In genomic region chr13:44309771-44310767, GRCh38 we compare ENCODE assay signal across 10 cellular contexts.
DNase-seq lines count a peak whose midpoint lies in the region; ATAC-seq, FAIRE-seq and TF ChIP-seq lines count a peak whose summit lies in the region.
"Had no signal": no experiment of that assay in that cellular context is flagged by ENCODE, and none has a peak within 500 bp of the region (broad histone marks: within the 10 kb centered on the region; RNA-seq: fewer than 3 reads in every experiment).

No MANE protein-coding gene starts in this region.

- no peaks in the 10 kb centered on the region for H3K9me3 ChIP-seq in breast epithelium
- no peaks in the 10 kb centered on the region for H3K9me3 ChIP-seq in left ventricle myocardium inferior (replicated peaks)
- no peaks in the 10 kb centered on the region for H3K9me3 ChIP-seq in small intestine (ENCODE audit: control insufficient read depth, low read depth)

- intact Hi-C loops in breast epithelium (cut with DNase I; ENCODE audit: low total_unique reads), result no loop called here
- intact Hi-C loops in left ventricle myocardium inferior (cut with micrococcal nuclease), result no loop called here

- no peak for TF ChIP-seq CTCF in breast epithelium (IDR thresholded peaks at IDR 0.05)
- TF ChIP-seq CTCF in left ventricle myocardium inferior (IDR thresholded peaks at IDR 0.05; ENCODE audit: borderline replicate concordance), result no peak

- H3K27ac ChIP-seq in breast epithelium (peak overlapping the region; percentile 54 to 63), left ventricle myocardium inferior (replicated peaks) (peak overlapping the region; percentile 66), small intestine (ENCODE audit: low read depth in 1 of 2, low read length in 1 of 2) (no peak overlapping the region)
- H3K27ac ChIP-seq: HL-60 had no signal

- no peak for ATAC-seq in HG03378 (IDR thresholded peaks at IDR 0.05; ENCODE audit: unreplicated experiment)
- ATAC-seq: naive thymus-derived CD4-positive, alpha-beta T cell had no signal

- no peak overlapping the region for H3K4me3 ChIP-seq in breast epithelium
- H3K4me3 ChIP-seq in left ventricle myocardium inferior, result peak overlapping the region; percentile 26
- no peak overlapping the region for H3K4me3 ChIP-seq in small intestine (ENCODE audit: low read depth in 1 of 2, low read length in 2 of 2)

- TF ChIP-seq POLR2A in breast epithelium (IDR thresholded peaks at IDR 0.05) (no peak), erythroblast (IDR thresholded peaks at IDR 0.05; ENCODE audit: low read length) (no peak)

- H3K36me3 ChIP-seq in breast epithelium, result no peaks in the 10 kb centered on the region
- no peaks in the 10 kb centered on the region for H3K36me3 ChIP-seq in left ventricle myocardium inferior
- no peaks in the 10 kb centered on the region for H3K36me3 ChIP-seq in small intestine (ENCODE audit: control insufficient read depth in 2 of 2, insufficient read depth in 2 of 2, low read length in 2 of 2)

- peak; percentile 34 to 62 for DNase-seq in NCI-H446 (lab: John Stamatoyannopoulos, UW)
- DNase-seq in breast epithelium (ENCODE audit: low spot score in 2 of 2), result no peak
- peak; percentile 53 for DNase-seq in left ventricle myocardium inferior
- peak; percentile 79 for DNase-seq in small intestine
- DNase-seq in Kasumi-1 (lab: John Stamatoyannopoulos, UW), result no peak
- no peak for DNase-seq in erythroblast (lab: John Stamatoyannopoulos, UW)
- DNase-seq in OCI-M1 (lab: John Stamatoyannopoulos, UW), result no peak
- DNase-seq: naive thymus-derived CD4-positive, alpha-beta T cell had no signal

- no peak for FAIRE-seq in small intestine (lab: Jason Lieb, UNC)

- WGBS in small intestine, 3 donors, result 60 to 74% (median 69%) methylated on average over 15 of the region's 15 CpGs

- no peaks in the 10 kb centered on the region for H3K27me3 ChIP-seq in breast epithelium
- H3K27me3 ChIP-seq in left ventricle myocardium inferior (ENCODE audit: low read depth), result no peaks in the 10 kb centered on the region
- no peaks in the 10 kb centered on the region for H3K27me3 ChIP-seq in small intestine (ENCODE audit: control insufficient read depth in 2 of 2, insufficient read depth in 2 of 2, low read length in 2 of 2)

- H3K4me1 ChIP-seq in breast epithelium (peaks cover 0 to 13% of the 10 kb centered on the region in 2 donors), left ventricle myocardium inferior (peaks cover 48% of the 10 kb centered on the region), small intestine (ENCODE audit: control insufficient read depth in 2 of 2, insufficient read depth in 1 of 2, low read depth in 1 of 2, low read length in 1 of 2) (peaks cover 0 to 11% of the 10 kb centered on the region in 2 donors)

Comparison
In these comparisons a context has a peak if more than half of its experiments do, and no peak if none do; other contexts are left out.
1. DNase-seq: peak in NCI-H446 (2 of 2), left ventricle myocardium inferior (single experiment) and small intestine (single experiment); none in breast epithelium (0 of 2), Kasumi-1 (0 of 2), erythroblast (0 of 2) and OCI-M1 (single experiment).
2. H3K27ac ChIP-seq: peak in breast epithelium (2 of 2) and left ventricle myocardium inferior (single experiment); none in small intestine (0 of 2).